In the genomic region with DNA sequence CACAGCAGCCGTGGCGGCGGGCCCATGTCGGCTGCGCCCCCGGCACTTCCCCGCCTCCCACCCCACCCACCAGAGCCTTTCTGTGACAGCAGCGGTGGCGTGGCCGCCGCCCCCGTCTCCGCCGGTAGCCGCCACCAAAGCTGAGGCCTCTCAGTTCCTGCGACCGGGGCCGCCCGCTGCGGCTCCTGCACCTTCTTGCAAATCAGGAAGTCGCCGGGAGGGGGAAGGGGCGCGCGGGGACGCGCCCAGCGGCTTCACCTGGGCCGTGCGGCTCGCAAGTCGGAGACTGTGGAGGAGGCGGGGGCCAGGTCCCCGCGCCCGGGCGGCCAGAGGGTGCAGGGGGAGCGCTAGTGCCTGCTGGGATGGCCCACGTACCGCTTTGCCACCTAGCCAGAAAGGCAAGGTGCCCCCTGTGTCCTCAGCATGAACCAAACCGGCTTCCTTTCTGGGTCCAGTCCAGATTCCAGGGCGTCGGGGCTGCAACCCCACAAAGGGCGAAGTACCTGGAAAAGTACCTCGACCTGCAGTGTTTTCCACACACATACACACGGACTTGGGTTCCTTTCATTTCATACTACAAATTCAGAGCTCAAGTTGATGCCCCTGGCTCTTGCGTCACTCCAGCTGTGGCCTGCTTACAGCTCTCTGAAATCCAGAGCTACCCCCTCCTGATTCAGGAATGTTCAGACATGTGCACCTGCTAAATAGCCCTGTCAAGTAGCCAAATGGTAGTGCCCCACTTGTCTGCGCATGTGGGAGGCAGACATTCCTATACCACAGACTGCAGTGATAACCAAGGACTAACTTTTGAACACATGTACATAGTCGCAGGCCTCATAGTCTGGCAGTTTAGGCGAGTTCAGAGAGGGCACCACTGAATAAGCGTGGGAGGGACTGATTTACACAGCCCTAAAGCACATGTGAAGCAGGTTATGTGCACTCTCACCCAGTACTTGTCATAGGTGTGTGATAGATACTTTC, we compare ENCODE assay signal across 8 cellular contexts. TPM values are rescaled to one million over a fixed set of nuclear protein-coding genes. Genes with fewer than 3 reads are reported as not detected.
DNase-seq lines count a peak whose midpoint lies in the region; ATAC-seq, FAIRE-seq and TF ChIP-seq lines count a peak whose summit lies in the region.

A gene with protein sequence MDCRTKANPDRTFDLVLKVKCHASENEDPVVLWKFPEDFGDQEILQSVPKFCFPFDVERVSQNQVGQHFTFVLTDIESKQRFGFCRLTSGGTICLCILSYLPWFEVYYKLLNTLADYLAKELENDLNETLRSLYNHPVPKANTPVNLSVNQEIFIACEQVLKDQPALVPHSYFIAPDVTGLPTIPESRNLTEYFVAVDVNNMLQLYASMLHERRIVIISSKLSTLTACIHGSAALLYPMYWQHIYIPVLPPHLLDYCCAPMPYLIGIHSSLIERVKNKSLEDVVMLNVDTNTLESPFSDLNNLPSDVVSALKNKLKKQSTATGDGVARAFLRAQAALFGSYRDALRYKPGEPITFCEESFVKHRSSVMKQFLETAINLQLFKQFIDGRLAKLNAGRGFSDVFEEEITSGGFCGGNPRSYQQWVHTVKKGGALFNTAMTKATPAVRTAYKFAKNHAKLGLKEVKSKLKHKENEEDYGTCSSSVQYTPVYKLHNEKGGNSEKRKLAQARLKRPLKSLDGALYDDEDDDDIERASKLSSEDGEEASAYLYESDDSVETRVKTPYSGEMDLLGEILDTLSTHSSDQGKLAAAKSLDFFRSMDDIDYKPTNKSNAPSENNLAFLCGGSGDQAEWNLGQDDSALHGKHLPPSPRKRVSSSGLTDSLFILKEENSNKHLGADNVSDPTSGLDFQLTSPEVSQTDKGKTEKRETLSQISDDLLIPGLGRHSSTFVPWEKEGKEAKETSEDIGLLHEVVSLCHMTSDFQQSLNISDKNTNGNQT (minus strand): TSS at position 199 of the 981 bp plus-strand sequence. CDS start 325 bp downstream, outside the sequence.

- H3K27ac ChIP-seq in HUES64 (ENCODE audit: low read depth, low read length) (no peak within 1 kb of the TSS; the same call in 1 of the 2 replicates), SJCRH30 (peak within 1 kb of the TSS; percentile 21; the same call in 1 of the 2 replicates), osteoblast (ENCODE audit: low read depth, low read length) (peak within 1 kb of the TSS; percentile 68), thymus (ENCODE audit: low read depth) (peak within 1 kb of the TSS; percentile 94)

- ATAC-seq in GM21447 (IDR thresholded peaks at IDR 0.05; ENCODE audit: unreplicated experiment): peak; percentile 65

- H3K36me3 ChIP-seq in HUES64 (ENCODE audit: insufficient read depth, low read length) (no peaks in the 10 kb centered on the region), SJCRH30 (no peaks in the 10 kb centered on the region), osteoblast (ENCODE audit: insufficient read depth, low read length) (no peaks in the 10 kb centered on the region), thymus (ENCODE audit: control insufficient read depth, insufficient read depth) (no peaks in the 10 kb centered on the region)

- H3K4me1 ChIP-seq in HUES64 (ENCODE audit: insufficient read depth, low read length) (peaks cover 6% of the 10 kb centered on the region; the same call in 1 of the 2 replicates), SJCRH30 (peaks cover 4% of the 10 kb centered on the region; the same call in 1 of the 2 replicates), osteoblast (ENCODE audit: insufficient read depth, low read length) (peaks cover 31% of the 10 kb centered on the region), thymus (ENCODE audit: control insufficient read depth, insufficient read depth, low read length) (peaks cover 10% of the 10 kb centered on the region)

- no peak for TF ChIP-seq CTCF in D721Med (IDR thresholded peaks at IDR 0.05; ENCODE audit: insufficient read depth, missing control alignments)
- TF ChIP-seq CTCF in osteoblast (IDR thresholded peaks at IDR 0.05; ENCODE audit: extremely low read depth, low read depth, low read length): no peak

- peak within 1 kb of the TSS; percentile 69 for H3K9ac ChIP-seq in HUES64 (ENCODE audit: low read depth, low read length)

- no peak for FAIRE-seq in D721Med (lab: Jason Lieb, UNC)

- peak within 1 kb of the TSS; percentile 71 for H3K4me3 ChIP-seq in HUES64 (ENCODE audit: low read length)
- peak within 1 kb of the TSS; percentile 66 for H3K4me3 ChIP-seq in SJCRH30
- H3K4me3 ChIP-seq in osteoblast (ENCODE audit: insufficient read depth, low read length): peak within 1 kb of the TSS; percentile 84
- peak within 1 kb of the TSS; percentile 90 for H3K4me3 ChIP-seq in thymus (ENCODE audit: low read length)

- H3K9me3 ChIP-seq in HUES64 (ENCODE audit: insufficient read depth, low read depth, low read length): peaks cover 5% of the 10 kb centered on the region; the same call in 1 of the 2 replicates
- no peaks in the 10 kb centered on the region for H3K9me3 ChIP-seq in SJCRH30 (replicated peaks)
- H3K9me3 ChIP-seq in osteoblast (ENCODE audit: low read depth, low read length): no peaks in the 10 kb centered on the region
- no peaks in the 10 kb centered on the region for H3K9me3 ChIP-seq in thymus (ENCODE audit: control insufficient read depth)

- peak within 1 kb of the TSS; percentile 90 for H3K4me2 ChIP-seq in osteoblast (ENCODE audit: insufficient read depth, low read length)

- H3K79me2 ChIP-seq in osteoblast (ENCODE audit: insufficient read depth, low read length): peaks cover 33% of the 10 kb centered on the region

- H4K20me1 ChIP-seq in osteoblast (ENCODE audit: insufficient read depth, low read length): no peaks in the 10 kb centered on the region

- peak; percentile 26 for DNase-seq in D721Med (ENCODE audit: insufficient read length, low spot score)
- peak; percentile 50 to 59 for DNase-seq in SJCRH30
- DNase-seq in activated gamma-delta T cell treated with Interleukin-2 at 50 U/mL for 16 hours: peak; percentile 77
- peak; percentile 90 for DNase-seq in glomerular visceral epithelial cell (ENCODE audit: extremely low spot score)
- DNase-seq in osteoblast (ENCODE audit: insufficient read length, low spot score, missing footprints): peak; percentile 73

- 9% methylated on average over 51 of the region's 51 CpGs for WGBS in HUES64
- WGBS in thymus: 8% methylated on average over 51 of the region's 51 CpGs

- H3K27me3 ChIP-seq in HUES64 (ENCODE audit: insufficient read depth, low read length) (peaks cover 33% of the 10 kb centered on the region), SJCRH30 (no peaks in the 10 kb centered on the region), osteoblast (ENCODE audit: insufficient read depth, low read length) (no peaks in the 10 kb centered on the region), thymus (ENCODE audit: control insufficient read depth, insufficient read depth) (no peaks in the 10 kb centered on the region)

- H2AFZ ChIP-seq in osteoblast (ENCODE audit: low read length): peak within 1 kb of the TSS; percentile 90

RNA-seq across cellular contexts. Expression of the gene that starts here (rescaled TPM):
- 1.7 TPM for polyA plus RNA-seq in HUES64 (2013, experiment 1 of 2)
- polyA plus RNA-seq in HUES64 (2013, experiment 2 of 2): 2.5 TPM
- 3.6 and 4.2 TPM in 2 replicates for total RNA-seq in SJCRH30 (2014; rRNA removed; shearing (Covaris generic))
- 18.6 and 22.4 TPM in 2 replicates for total RNA-seq in osteoblast
- 8.8 TPM for polyA plus RNA-seq in thymus

Comparison
In these comparisons a context has a peak if more than half of its experiments do, and no peak if none do; other contexts are left out.
1. DNase-seq: peak in every context shown above with its lines; median percentile 90 in glomerular visceral epithelial cell; 77 in activated gamma-delta T cell treated with Interleukin-2 at 50 U/mL for 16 hours; 73 in osteoblast; 54 in SJCRH30; 26 in D721Med.